Comparison of ENCODE assay signal across 19 cellular contexts in genomic region chrX:38558681-38559080, GRCh38. TPM values are rescaled to one million over a fixed set of nuclear protein-coding genes. Genes with fewer than 3 reads are reported as not detected.
"Had no signal": no experiment of that assay in that cellular context is flagged by ENCODE, and none has a peak within 500 bp of the region (broad histone marks: within the 10 kb centered on the region; RNA-seq: fewer than 3 reads in every experiment).

No MANE protein-coding gene starts in this region.

- FAIRE-seq: frontal cortex had no signal

- H3K27me3 ChIP-seq: suprapubic skin, transverse colon had no signal

- H3K27me3 Mint-ChIP-seq: stimulated activated naive CD8-positive, alpha-beta T cell treated with anti-CD3 and anti-CD28 coated beads, Interleukin-15, Interleukin-2, amounts not matched to agents 100 ng/mL and 50 ng/mL, for 24 hours had no signal

- ATAC-seq: activated T-cell treated with anti-CD3 and anti-CD28 coated beads, Interleukin-2, amount 50 U/mL, for 4 hours; left lobe of liver had no signal

- DNase-seq: activated CD4-positive, alpha-beta T cell treated with anti-CD3 and anti-CD28 coated beads, Interleukin-2, amount 10 ng/mL, durations not matched to agents 7 days and 5 days; activated CD8-positive, alpha-beta memory T cell treated with anti-CD3 and anti-CD28 coated beads, Interleukin-2, amount 50 U/mL, for 4 hours; activated naive CD4-positive, alpha-beta T cell treated with anti-CD3 and anti-CD28 coated beads for 36 hours; activated T-cell treated with anti-CD3 and anti-CD28 coated beads, Interleukin-2, amount 50 U/mL, for 4 hours; effector CD4-positive, alpha-beta T cell; hypothalamus; kidney; midbrain; nephron progenitor cell; nucleus accumbens; posterior cingulate gyrus; transverse colon had no signal

- H3K9me3 Mint-ChIP-seq: activated CD4-positive, alpha-beta T cell treated with anti-CD3 and anti-CD28 coated beads, Interleukin-2, amount 10 ng/mL, durations not matched to agents 7 days and 5 days; activated naive CD4-positive, alpha-beta T cell treated with anti-CD3 and anti-CD28 coated beads for 36 hours; activated T-cell treated with anti-CD3 and anti-CD28 coated beads, Interleukin-2, amount 50 U/mL, for 4 hours; stimulated activated naive CD8-positive, alpha-beta T cell treated with anti-CD3 and anti-CD28 coated beads, Interleukin-15, Interleukin-2, amounts not matched to agents 100 ng/mL and 50 ng/mL, for 24 hours had no signal

- H3K4me3 ChIP-seq: lung, skin epidermis, suprapubic skin, transverse colon had no signal

- H3K36me3 ChIP-seq: suprapubic skin, transverse colon had no signal

- H3K27ac ChIP-seq: skin epidermis, suprapubic skin, transverse colon had no signal

- H3K4me3 Mint-ChIP-seq: activated CD4-positive, alpha-beta T cell treated with anti-CD3 and anti-CD28 coated beads, Interleukin-2, amount 10 ng/mL, durations not matched to agents 7 days and 5 days; activated naive CD4-positive, alpha-beta T cell treated with anti-CD3 and anti-CD28 coated beads for 36 hours; activated T-cell treated with anti-CD3 and anti-CD28 coated beads, Interleukin-2, amount 50 U/mL, for 4 hours; nephron progenitor cell; stimulated activated naive CD8-positive, alpha-beta T cell treated with anti-CD3 and anti-CD28 coated beads, Interleukin-15, Interleukin-2, amounts not matched to agents 100 ng/mL and 50 ng/mL, for 24 hours had no signal

- H3K27ac Mint-ChIP-seq: activated CD4-positive, alpha-beta T cell treated with anti-CD3 and anti-CD28 coated beads, Interleukin-2, amount 10 ng/mL, durations not matched to agents 7 days and 5 days; activated naive CD4-positive, alpha-beta T cell treated with anti-CD3 and anti-CD28 coated beads for 36 hours; nephron progenitor cell; stimulated activated naive CD8-positive, alpha-beta T cell treated with anti-CD3 and anti-CD28 coated beads, Interleukin-15, Interleukin-2, amounts not matched to agents 100 ng/mL and 50 ng/mL, for 24 hours had no signal

- H3K9me3 ChIP-seq: suprapubic skin, transverse colon had no signal

RNA-seq across cellular contexts. Expression of gene TSPAN7, which starts 2.7 kb away (rescaled TPM):
- total RNA-seq: T-helper 2 cell treated with Interferon-gamma antibody and Interleukin-4, amounts not matched to agents 100 ng/mL and 5 ng/mL, for 36 hours had no signal
